Comparison of ENCODE assay signal across 32 cellular contexts in genomic region chr7:71227126-71227525, GRCh38.
"Had no signal": no experiment of that assay in that cellular context is flagged by ENCODE, and none has a peak within 500 bp of the region (broad histone marks: within the 10 kb centered on the region; RNA-seq: fewer than 3 reads in every experiment).

No MANE protein-coding gene starts in this region.

- H3K27ac ChIP-seq: neutrophil, parathyroid adenoma, psoas muscle, skin epidermis, spleen, suprapubic skin, testis, tibial artery, transverse colon, upper lobe of right lung, uterus had no signal

- H3K27me3 ChIP-seq: neutrophil, spleen, suprapubic skin, testis, tibial artery, transverse colon, upper lobe of right lung, uterus had no signal

- H3K79me2 ChIP-seq: parathyroid adenoma had no signal

- ATAC-seq: naive thymus-derived CD8-positive, alpha-beta T cell; natural killer cell treated with Interleukin-12 subunit alpha and Interleukin-12 subunit beta and Interleukin-15 and Interleukin-18, amount 100 ng/mL, for 72 hours; psoas muscle; right cardiac atrium; sciatic nerve; stimulated activated memory B cell treated with anti-CD40 and anti-IgM and Interleukin-4, amounts not matched to agents 10 μg/mL and 1 μg/mL and 100 μg/mL, for 72 hours; stimulated activated naive CD8-positive, alpha-beta T cell treated with anti-CD3 and anti-CD28 coated beads, Interleukin-15, amount 100 ng/mL, for 72 hours; stimulated activated naive CD8-positive, alpha-beta T cell treated with anti-CD3 and anti-CD28 coated beads, Interleukin-15, Interleukin-2, amounts not matched to agents 100 U/mL and 50 U/mL, for 24 hours; upper lobe of right lung had no signal

- H3K4me1 ChIP-seq: parathyroid adenoma, psoas muscle, spleen, suprapubic skin, testis, transverse colon, upper lobe of right lung, uterus had no signal

- H3K36me3 Mint-ChIP-seq: stimulated activated memory B cell treated with anti-CD40 and anti-IgM and Interleukin-4, amounts not matched to agents 10 μg/mL and 1 μg/mL and 100 μg/mL, for 72 hours; type B pancreatic cell had no signal

- H3K4me1 Mint-ChIP-seq: naive thymus-derived CD8-positive, alpha-beta T cell; nephron progenitor cell; neural crest cell; stimulated activated memory B cell treated with anti-CD40 and anti-IgM and Interleukin-4, amounts not matched to agents 10 μg/mL and 1 μg/mL and 100 μg/mL, for 72 hours; stimulated activated naive CD8-positive, alpha-beta T cell treated with anti-CD3 and anti-CD28 coated beads, Interleukin-15, amount 100 ng/mL, for 72 hours had no signal

- H3K36me3 ChIP-seq: neutrophil, spleen, suprapubic skin, tibial artery, transverse colon, upper lobe of right lung, uterus had no signal

- DNase-seq: naive thymus-derived CD8-positive, alpha-beta T cell; nephron progenitor cell; nucleus accumbens; posterior cingulate gyrus; psoas muscle; right cardiac atrium; spleen; stimulated activated CD4-positive, alpha-beta T cell treated with anti-CD3 and anti-CD28 coated beads, Interleukin-12 subunit alpha, Interleukin-12 subunit beta, amount 100 ng/mL, for 4 hours; stimulated activated CD4-positive, alpha-beta T cell treated with anti-CD3 and anti-CD28 coated beads, Interleukin-1b, Interleukin-23, amount 100 ng/mL, for 48 hours; stimulated activated CD4-positive, alpha-beta T cell treated with anti-CD3 and anti-CD28 coated beads, Interleukin-4, amount 100 ng/mL, for 1 hour; stimulated activated CD4-positive, alpha-beta T cell treated with anti-CD3 and anti-CD28 coated beads, Interleukin-4, amount 100 ng/mL, for 4 hours; stimulated activated CD8-positive, alpha-beta memory T cell treated with anti-CD3 and anti-CD28 coated beads, Interleukin-4, amount 100 ng/mL, for 48 hours; stimulated activated naive CD4-positive, alpha-beta T cell; stimulated activated naive CD8-positive, alpha-beta T cell treated with anti-CD3 and anti-CD28 coated beads, Interleukin-15, amount 100 ng/mL, for 72 hours; stimulated activated naive CD8-positive, alpha-beta T cell treated with anti-CD3 and anti-CD28 coated beads, Interleukin-15, Interleukin-2, amounts not matched to agents 100 U/mL and 50 U/mL, for 24 hours; substantia nigra; testis; tibial artery; transverse colon; upper lobe of right lung; uterus had no signal

- H3K9me3 ChIP-seq: psoas muscle, suprapubic skin, testis, tibial artery, upper lobe of right lung, uterus had no signal

- H2AFZ ChIP-seq: parathyroid adenoma had no signal

- H3K4me2 ChIP-seq: smooth muscle cell had no signal

- H3K27ac Mint-ChIP-seq: naive thymus-derived CD8-positive, alpha-beta T cell; natural killer cell treated with Interleukin-12 subunit alpha and Interleukin-12 subunit beta and Interleukin-15 and Interleukin-18, amount 100 ng/mL, for 72 hours; nephron progenitor cell; progenitor cell of endocrine pancreas; stimulated activated memory B cell treated with anti-CD40 and anti-IgM and Interleukin-4, amounts not matched to agents 10 μg/mL and 1 μg/mL and 100 μg/mL, for 72 hours; stimulated activated naive CD8-positive, alpha-beta T cell treated with anti-CD3 and anti-CD28 coated beads, Interleukin-15, amount 100 ng/mL, for 72 hours; type B pancreatic cell had no signal

- H3K4me3 Mint-ChIP-seq: naive thymus-derived CD8-positive, alpha-beta T cell; natural killer cell treated with Interleukin-12 subunit alpha and Interleukin-12 subunit beta and Interleukin-15 and Interleukin-18, amount 100 ng/mL, for 72 hours; nephron progenitor cell; neural crest cell; stimulated activated memory B cell treated with anti-CD40 and anti-IgM and Interleukin-4, amounts not matched to agents 10 μg/mL and 1 μg/mL and 100 μg/mL, for 72 hours; stimulated activated naive CD8-positive, alpha-beta T cell treated with anti-CD3 and anti-CD28 coated beads, Interleukin-15, amount 100 ng/mL, for 72 hours; type B pancreatic cell had no signal

- H3K27me3 Mint-ChIP-seq: naive thymus-derived CD8-positive, alpha-beta T cell; natural killer cell treated with Interleukin-12 subunit alpha and Interleukin-12 subunit beta and Interleukin-15 and Interleukin-18, amount 100 ng/mL, for 72 hours; progenitor cell of endocrine pancreas; stimulated activated memory B cell treated with anti-CD40 and anti-IgM and Interleukin-4, amounts not matched to agents 10 μg/mL and 1 μg/mL and 100 μg/mL, for 72 hours; stimulated activated naive CD8-positive, alpha-beta T cell treated with anti-CD3 and anti-CD28 coated beads, Interleukin-15, amount 100 ng/mL, for 72 hours; type B pancreatic cell had no signal

- H3K4me3 ChIP-seq: psoas muscle, skin epidermis, smooth muscle cell, spleen, suprapubic skin, testis, tibial artery, transverse colon, upper lobe of right lung, uterus had no signal

- H3K9ac ChIP-seq: parathyroid adenoma had no signal
